10 cellular contexts compared by ENCODE assay signal in the genomic region with DNA sequence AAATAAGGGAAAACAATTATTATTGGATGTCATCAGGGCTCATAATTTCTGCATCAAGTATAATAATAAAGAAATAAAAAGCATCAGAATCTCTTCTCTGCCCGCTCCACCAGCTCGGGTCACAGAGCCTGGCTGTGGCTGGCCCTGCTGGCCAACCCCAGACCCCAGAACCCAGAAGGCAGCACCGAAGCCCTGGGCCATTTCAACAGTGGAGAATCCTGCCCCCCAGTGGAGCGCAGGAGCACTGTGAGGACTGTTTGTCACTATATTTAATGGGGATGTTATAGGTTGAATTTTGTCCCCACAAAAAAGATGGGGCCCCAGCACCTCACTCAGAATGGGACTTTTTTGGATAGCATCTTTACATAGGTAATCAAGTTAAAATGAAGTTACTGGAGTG. TPM values are rescaled to one million over a fixed set of nuclear protein-coding genes. Genes with fewer than 3 reads are reported as not detected.
DNase-seq lines count a peak whose midpoint lies in the region; ATAC-seq and TF ChIP-seq lines count a peak whose summit lies in the region.
"Had no signal": no experiment of that assay in that cellular context is flagged by ENCODE, and none has a peak within 500 bp of the region (broad histone marks: within the 10 kb centered on the region; RNA-seq: fewer than 3 reads in every experiment).

No MANE protein-coding gene starts in this region.

- peaks cover 31% of the 10 kb centered on the region for H3K4me1 Mint-ChIP-seq in T-helper 2 cell treated with Interferon-gamma antibody and Interleukin-4, amounts not matched to agents 5 μg/mL and 100 μg/mL, for 36 hours (ENCODE audit: low read depth)

- H3K4me3 ChIP-seq in GM12864 (ENCODE audit: low read depth, low read length) = no peak overlapping the region
- H3K4me3 ChIP-seq in Panc1 (ENCODE audit: low read depth in 2 of 2, low read length in 2 of 2) = no peak overlapping the region
- H3K4me3 ChIP-seq in osteoblast (ENCODE audit: insufficient read depth, low read length) = no peak overlapping the region
- H3K4me3 ChIP-seq in prostate gland = no peak overlapping the region

- peak; percentile 42 for TF ChIP-seq CTCF in GM12864 (IDR thresholded peaks at IDR 0.05; ENCODE audit: low read depth, low read length, missing control alignments)
- TF ChIP-seq CTCF in Panc1 (IDR thresholded peaks at IDR 0.05) = peak; percentile 46; the same call in 1 of the 2 replicates
- peak; percentile 42 for TF ChIP-seq CTCF in osteoblast (IDR thresholded peaks at IDR 0.05; ENCODE audit: extremely low read depth, low read depth, low read length)
- peak in 1 of 4 experiments; percentile 20 for TF ChIP-seq CTCF in prostate gland (IDR thresholded peaks at IDR 0.05)

- TF ChIP-seq POLR2A in erythroblast (IDR thresholded peaks at IDR 0.05; ENCODE audit: low read length) = no peak
- no peak for TF ChIP-seq POLR2A in prostate gland (IDR thresholded peaks at IDR 0.05)

- POLR2A ChIA-PET in Panc1 (lab: Charles Lee) = no interaction called here

- H3K4me1 ChIP-seq in Panc1 (ENCODE audit: control insufficient read depth, insufficient read depth, low read length) = no peaks in the 10 kb centered on the region
- peaks cover 21% of the 10 kb centered on the region for H3K4me1 ChIP-seq in osteoblast (ENCODE audit: insufficient read depth, low read length)
- no peaks in the 10 kb centered on the region for H3K4me1 ChIP-seq in prostate gland (replicated peaks)

- in situ Hi-C loops in Panc1 (cut with HindIII; ENCODE audit: low pct_unique_long_range_greater_than_20kb, low sequenced_read_pairs) = no loop called here

- DNase-seq in GM12864 (ENCODE audit: low read depth) = no peak
- DNase-seq in Panc1 (ENCODE audit: low read depth, low spot score) = no peak
- peak; percentile 5 to 37 for DNase-seq in erythroblast (lab: John Stamatoyannopoulos, UW)
- DNase-seq in osteoblast (ENCODE audit: insufficient read length, low spot score, missing footprints) = peak; percentile 49
- no peak for DNase-seq in T-helper 2 cell treated with Interferon-gamma antibody and Interleukin-4, amounts not matched to agents 5 μg/mL and 100 μg/mL, for 36 hours (ENCODE audit: low spot score)
- DNase-seq in activated naive CD4-positive, alpha-beta T cell treated with Interleukin-2 at 50 U/mL for 16 hours = no peak
- no peak for DNase-seq in superior temporal gyrus (ENCODE audit: extremely low spot score)
- DNase-seq in prostate gland (ENCODE audit: low spot score) = no peak
- DNase-seq: activated CD4-positive, alpha-beta T cell treated with anti-CD3 and anti-CD28 coated beads, Interleukin-2, amount 50 U/mL, for 4 hours had no signal

- H3K9me3 Mint-ChIP-seq in T-helper 2 cell treated with Interferon-gamma antibody and Interleukin-4, amounts not matched to agents 5 μg/mL and 100 μg/mL, for 36 hours = peaks cover 4% of the 10 kb centered on the region

- intact Hi-C loops in Panc1 (cut with micrococcal nuclease; ENCODE audit: unreplicated experiment) (no loop called here), prostate gland (cut with DNase I) (no loop called here)

- 69% methylated on average over 4 of the region's 4 CpGs for WGBS in prostate gland

- H3K79me2 ChIP-seq in osteoblast (ENCODE audit: insufficient read depth, low read length) = no peaks in the 10 kb centered on the region

- ATAC-seq in Panc1 = no peak

- no peak overlapping the region for H3K27ac Mint-ChIP-seq in T-helper 2 cell treated with Interferon-gamma antibody and Interleukin-4, amounts not matched to agents 5 μg/mL and 100 μg/mL, for 36 hours

- H4K20me1 ChIP-seq in osteoblast (ENCODE audit: insufficient read depth, low read length) = no peaks in the 10 kb centered on the region

- H3K36me3 ChIP-seq in Panc1 (ENCODE audit: control insufficient read depth, insufficient read depth, low read length) (no peaks in the 10 kb centered on the region), osteoblast (ENCODE audit: insufficient read depth, low read length) (no peaks in the 10 kb centered on the region), prostate gland (no peaks in the 10 kb centered on the region)

- H3K27ac ChIP-seq in Panc1 (ENCODE audit: low read length) (no peak overlapping the region), osteoblast (ENCODE audit: low read depth, low read length) (peak overlapping the region; percentile 40), prostate gland (no peak overlapping the region)

- H3K4me2 ChIP-seq in osteoblast (ENCODE audit: insufficient read depth, low read length) = no peak overlapping the region

- H3K27me3 ChIP-seq in Panc1 (ENCODE audit: control insufficient read depth, insufficient read depth, low read length) = no peaks in the 10 kb centered on the region
- no peaks in the 10 kb centered on the region for H3K27me3 ChIP-seq in osteoblast (ENCODE audit: insufficient read depth, low read length)
- no peaks in the 10 kb centered on the region for H3K27me3 ChIP-seq in prostate gland (replicated peaks; ENCODE audit: insufficient read depth)

- no peaks in the 10 kb centered on the region for H3K27me3 Mint-ChIP-seq in T-helper 2 cell treated with Interferon-gamma antibody and Interleukin-4, amounts not matched to agents 5 μg/mL and 100 μg/mL, for 36 hours (ENCODE audit: low read depth)

- CTCF ChIA-PET in Panc1 (lab: Charles Lee) = no interaction called here

- BruUV-seq in Panc1 (replicated peaks; lab: Mats Ljungman, UMichigan) = no TSS peak

- peaks cover 34% of the 10 kb centered on the region for H3K36me3 Mint-ChIP-seq in T-helper 2 cell treated with Interferon-gamma antibody and Interleukin-4, amounts not matched to agents 5 μg/mL and 100 μg/mL, for 36 hours (ENCODE audit: low read depth)

- no peak overlapping the region for H3K4me3 Mint-ChIP-seq in T-helper 2 cell treated with Interferon-gamma antibody and Interleukin-4, amounts not matched to agents 5 μg/mL and 100 μg/mL, for 36 hours

- H3K9me3 ChIP-seq in Panc1 (ENCODE audit: control insufficient read depth, insufficient read depth, low read depth, low read length) = no peaks in the 10 kb centered on the region
- no peaks in the 10 kb centered on the region for H3K9me3 ChIP-seq in osteoblast (ENCODE audit: low read depth, low read length)
- H3K9me3 ChIP-seq in prostate gland = no peaks in the 10 kb centered on the region

- H2AFZ ChIP-seq in osteoblast (ENCODE audit: low read length) = no peak overlapping the region

RNA-seq across cellular contexts. Expression of a gene that starts 27.3 kb away (rescaled TPM):
- total RNA-seq in Panc1 (2021; ENCODE audit: unreplicated experiment) (10.4 TPM), osteoblast (7.6 and 8.0 TPM in 2 replicates), prostate gland (10 to 100 TPM; 18.1 to 18.9 TPM)
- polyA plus RNA-seq in Panc1 (2012; ENCODE audit: insufficient read length) = 7.5 TPM

RNA-seq across cellular contexts. Expression of a gene that starts 33.5 kb away (rescaled TPM):
- total RNA-seq in Panc1 (2021; ENCODE audit: unreplicated experiment) (not detected), osteoblast (not detected in 2 replicates), prostate gland (not detected)
- polyA plus RNA-seq in Panc1 (2012; ENCODE audit: insufficient read length) = not detected
- total RNA-seq: M059J had no signal

Comparison
In these comparisons a context has a peak if more than half of its experiments do, and no peak if none do; other contexts are left out.
1. DNase-seq: peak in erythroblast (2 of 2) and osteoblast (single experiment); none in GM12864 (single experiment), Panc1 (single experiment), T-helper 2 cell treated with Interferon-gamma antibody and Interleukin-4, amounts not matched to agents 5 μg/mL and 100 μg/mL, for 36 hours (single experiment), activated naive CD4-positive, alpha-beta T cell treated with Interleukin-2 at 50 U/mL for 16 hours (single experiment), superior temporal gyrus (single experiment) and prostate gland (single experiment).